ENCODE assay signal across 18 cellular contexts in the genomic region with DNA sequence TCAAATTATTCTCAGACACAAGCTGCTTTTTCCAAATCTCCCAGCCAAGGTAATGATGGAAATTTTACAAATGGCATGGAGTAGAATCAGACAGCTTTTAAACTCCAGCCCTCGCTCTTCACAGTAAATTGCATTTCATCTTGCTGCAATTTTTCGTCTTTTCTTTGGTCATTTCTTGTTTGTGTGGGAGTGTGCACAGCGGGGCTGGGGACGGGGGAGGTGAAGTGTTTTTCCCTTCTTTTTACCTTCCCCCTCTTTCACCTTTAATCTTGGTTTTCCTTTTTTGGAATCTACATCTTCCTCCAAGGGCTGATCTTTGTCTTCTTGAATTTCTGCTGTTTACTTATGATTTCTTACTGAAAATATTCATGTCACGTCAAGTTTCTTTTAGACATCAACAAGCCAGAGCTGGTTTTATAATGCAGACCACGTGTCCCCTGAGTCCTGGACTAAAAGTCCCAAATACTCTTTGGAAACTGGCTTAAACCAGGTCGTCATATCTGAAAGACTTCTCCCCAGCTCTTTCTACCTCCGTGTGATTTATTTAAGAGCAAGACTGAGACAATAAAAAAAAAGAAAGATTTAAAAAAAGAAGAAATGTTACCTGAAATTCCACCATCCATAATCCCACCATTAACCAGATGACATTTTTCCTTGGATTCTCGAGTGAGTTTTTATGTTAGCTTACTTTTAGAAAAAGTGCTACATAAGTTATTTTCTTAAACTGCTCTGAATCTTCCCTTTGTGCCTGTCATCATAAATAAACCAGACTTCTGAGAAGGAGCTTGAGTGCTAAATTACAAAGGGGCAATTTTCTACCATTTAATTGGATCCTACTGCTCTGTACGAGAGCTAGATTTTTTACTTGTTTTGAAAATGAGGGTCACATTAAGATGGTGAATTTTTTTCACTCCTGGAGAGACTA. TPM values are rescaled to one million over a fixed set of nuclear protein-coding genes. Genes with fewer than 3 reads are reported as not detected.
DNase-seq lines count a peak whose midpoint lies in the region; ATAC-seq, FAIRE-seq and TF ChIP-seq lines count a peak whose summit lies in the region.
"Had no signal": no experiment of that assay in that cellular context is flagged by ENCODE, and none has a peak within 500 bp of the region (broad histone marks: within the 10 kb centered on the region; RNA-seq: fewer than 3 reads in every experiment).

No MANE protein-coding gene starts in this region.

- no peak for ATAC-seq in K562
- ATAC-seq: activated CD4-positive, CD25-positive, alpha-beta regulatory T cell treated with anti-CD3 and anti-CD28 coated beads, Interleukin-2, amount 50 U/mL, for 24 hours had no signal

- DNase-seq in K562 (ENCODE audit: extremely low read depth in 1 of 4, low spot score in 3 of 4) (peak in 1 of 4 experiments; percentile 50), inferior parietal cortex (ENCODE audit: extremely low spot score) (peak; percentile 52), sigmoid colon (no peak), A673 (ENCODE audit: low spot score) (no peak), DMS53 (lab: John Stamatoyannopoulos, UW) (no peak), GM20000 (ENCODE audit: low spot score) (no peak)
- no peak for DNase-seq in activated CD4-positive, alpha-beta memory T cell treated with anti-CD3 and anti-CD28 coated beads for 36 hours
- DNase-seq: activated CD8-positive, alpha-beta memory T cell treated with anti-CD3 and anti-CD28 coated beads, Interleukin-2, amount 50 U/mL, for 48 hours; C1 segment of cervical spinal cord; central memory CD4-positive, alpha-beta T cell; NCI-H187 treated with DMSO at 0.1 percent for 48 hours; T-helper 2 cell had no signal

- H3K27ac ChIP-seq in HEK293 (ENCODE audit: extremely low read depth, low read depth, low read length) (no peak overlapping the region), K562 (ENCODE audit: extremely low read depth, low read depth, low read length) (peak overlapping the region; percentile 73), sigmoid colon (peak overlapping the region in 3 of 4 donors; percentile 21 to 62 (median 44)), A673 (ENCODE audit: low read depth, low read length, poor library complexity, severe bottlenecking) (no peak overlapping the region)

- no peak for TF ChIP-seq EP300 in K562 (IDR thresholded peaks at IDR 0.05; ENCODE audit: low read length)
- no peak for TF ChIP-seq EP300 in sigmoid colon (IDR thresholded peaks at IDR 0.05)

- intact Hi-C loops in K562 (cut with micrococcal nuclease) (no loop called here), sigmoid colon (cut with DNase I) (no loop called here), A673 (cut with micrococcal nuclease; ENCODE audit: unreplicated experiment) (no loop called here)
- intact Hi-C loops in activated CD4-positive, alpha-beta memory T cell treated with anti-CD3 and anti-CD28 coated beads for 36 hours (cut with micrococcal nuclease), result no loop called here

- H3K4me1 ChIP-seq in HEK293 (ENCODE audit: control insufficient read depth, insufficient read depth, low read length) (peaks cover 9% of the 10 kb centered on the region), K562 (replicated peaks in 1 of 2; ENCODE audit: control insufficient read depth in 2 of 2, insufficient read depth in 2 of 2, low read length in 2 of 2) (peaks cover 7 to 72% of the 10 kb centered on the region in 2 experiments), sigmoid colon (peaks cover 0 to 12% (median 2%) of the 10 kb centered on the region in 4 donors), A673 (ENCODE audit: insufficient read depth, low read length, poor library complexity, severe bottlenecking) (peaks cover 9% of the 10 kb centered on the region)

- no peaks in the 10 kb centered on the region for H3K36me3 Mint-ChIP-seq in activated CD4-positive, alpha-beta memory T cell treated with anti-CD3 and anti-CD28 coated beads for 36 hours

- 8% methylated on average over 10 of the region's 10 CpGs for WGBS in K562 (ENCODE audit: insufficient coverage, low coverage, missing lambda C conversion rate)
- WGBS in sigmoid colon, 2 donors, result 88 to 93% methylated on average over 10 of the region's 10 CpGs

- no peaks in the 10 kb centered on the region for H3K9me3 Mint-ChIP-seq in activated CD4-positive, alpha-beta memory T cell treated with anti-CD3 and anti-CD28 coated beads for 36 hours
- H3K9me3 Mint-ChIP-seq: stimulated activated naive CD8-positive, alpha-beta T cell treated with anti-CD3 and anti-CD28 coated beads, Interleukin-15, Interleukin-2, amounts not matched to agents 100 ng/mL and 50 ng/mL, for 24 hours had no signal

- no peak overlapping the region for H3K4me3 ChIP-seq in HEK293 (ENCODE audit: low read depth, low read length)
- H3K4me3 ChIP-seq in K562, result no peak overlapping the region
- H3K4me3 ChIP-seq in sigmoid colon, result no peak overlapping the region
- H3K4me3 ChIP-seq in A673 (ENCODE audit: low read depth, low read length, poor library complexity, severe bottlenecking), result no peak overlapping the region
- H3K4me3 ChIP-seq: skin epidermis had no signal

- peaks cover 89% of the 10 kb centered on the region for H3K79me2 ChIP-seq in K562 (ENCODE audit: control insufficient read depth, insufficient read depth, low read length)

- no peak for FAIRE-seq in K562 (lab: Jason Lieb, UNC)
- FAIRE-seq: endothelial cell of umbilical vein had no signal

- H2AFZ ChIP-seq in K562 (ENCODE audit: low read depth, low read length), result peak overlapping the region; percentile 73

- no peaks in the 10 kb centered on the region for H4K20me1 ChIP-seq in K562 (replicated peaks; ENCODE audit: control insufficient read depth, insufficient read depth, low read length)

- CTCF ChIA-PET in HEK293 (lab: Yijun Ruan, JAX), result interaction anchor here (0.6 to 2.4 kb wide), 7 partner anchors 12 to 1292 kb away, joined by 3 to 13 read pairs (median 3); a partner anchor contains a TSS
- CTCF ChIA-PET in K562 (lab: Yijun Ruan, JAX; ENCODE audit: low intra/inter-chr PET ratio), result interaction anchor here (0.6 kb wide), 1 partner anchor 389 kb away, joined by 5 read pairs; no protein-coding TSS in a partner anchor
- CTCF ChIA-PET in A673 (lab: Charles Lee), result interaction anchor here (0.8 kb wide), 1 partner anchor 52 kb away, joined by 4 read pairs; a partner anchor contains a TSS
- CTCF ChIA-PET in activated CD4-positive, alpha-beta memory T cell treated with anti-CD3 and anti-CD28 coated beads for 36 hours (lab: Charles Lee), result interaction anchor here (0.6 to 4.3 kb wide), 6 partner anchors 12 to 133 kb away, joined by 3 to 31 read pairs (median 3); a partner anchor contains a TSS

- H3K9ac ChIP-seq in K562 (ENCODE audit: insufficient read depth in 1 of 2, low read depth in 2 of 2, low read length in 2 of 2), result peak overlapping the region; percentile 62 to 63; a peak in 3 of 4 replicates

- TF ChIP-seq POLR2A in K562 (conservative IDR thresholded peaks at IDR 0.05) (no peak), sigmoid colon (IDR thresholded peaks at IDR 0.05) (no peak)

- in situ Hi-C loops in K562 (cut with MboI), result no loop called here

- H3K4me3 Mint-ChIP-seq in activated CD4-positive, alpha-beta memory T cell treated with anti-CD3 and anti-CD28 coated beads for 36 hours, result no peak overlapping the region
- H3K4me3 Mint-ChIP-seq: activated naive CD8-positive, alpha-beta T cell; stimulated activated naive CD8-positive, alpha-beta T cell treated with anti-CD3 and anti-CD28 coated beads, Interleukin-15, Interleukin-2, amounts not matched to agents 100 ng/mL and 50 ng/mL, for 24 hours had no signal

- H3K27me3 ChIP-seq in K562 (ENCODE audit: control insufficient read depth in 2 of 2, insufficient read depth in 2 of 2, low read length in 2 of 2) (no peaks in the 10 kb centered on the region), sigmoid colon (no peaks in the 10 kb centered on the region), A673 (replicated peaks; ENCODE audit: insufficient read depth, low read depth, low read length, poor library complexity) (no peaks in the 10 kb centered on the region)

- no peaks in the 10 kb centered on the region for H3K27me3 Mint-ChIP-seq in activated CD4-positive, alpha-beta memory T cell treated with anti-CD3 and anti-CD28 coated beads for 36 hours
- H3K27me3 Mint-ChIP-seq: activated naive CD8-positive, alpha-beta T cell; stimulated activated naive CD8-positive, alpha-beta T cell treated with anti-CD3 and anti-CD28 coated beads, Interleukin-15, Interleukin-2, amounts not matched to agents 100 ng/mL and 50 ng/mL, for 24 hours had no signal

- POLR2A ChIA-PET in HEK293 (lab: Yijun Ruan, JAX) (interaction anchor here (1.7 kb wide), 1 partner anchor 52 kb away, joined by 6 read pairs; a partner anchor contains a TSS), K562 (lab: Yijun Ruan, JAX) (interaction anchor here (0.7 to 2.0 kb wide), 8 partner anchors 11 to 1131 kb away, joined by 3 to 6 read pairs (median 3); a partner anchor contains a TSS), A673 (lab: Charles Lee; ENCODE audit: low non-redundant PET) (no interaction called here)
- POLR2A ChIA-PET in activated CD4-positive, alpha-beta memory T cell treated with anti-CD3 and anti-CD28 coated beads for 36 hours (lab: Charles Lee), result interaction anchor here (2.3 kb wide), 1 partner anchor 52 kb away, joined by 6 read pairs; a partner anchor contains a TSS

- H3K4me2 ChIP-seq in K562 (ENCODE audit: insufficient read depth, low read length), result 0 out of 2 replicates have a peak overlapping the region, but pooled peaks have one; percentile 33

- BruUV-seq in K562 (replicated peaks; lab: Mats Ljungman, UMichigan) (no TSS peak), A673 (replicated peaks; lab: Mats Ljungman, UMichigan) (no TSS peak)

- TF ChIP-seq CTCF in HEK293 (tag by site-specific recombination; IDR thresholded peaks at IDR 0.05) (no peak), K562 (IDR thresholded peaks at IDR 0.05 in 2 of 3, conservative IDR thresholded peaks at IDR 0.05 in 1 of 3; ENCODE audit: insufficient read depth in 2 of 3, low read depth in 1 of 3, low read length in 3 of 3) (no peak), sigmoid colon (IDR thresholded peaks at IDR 0.05) (no peak), A673 (conservative IDR thresholded peaks at IDR 0.05; ENCODE audit: low read depth, low read length) (no peak), GM20000 (IDR thresholded peaks at IDR 0.05; ENCODE audit: extremely low read depth, missing control alignments) (no peak)

- H3K36me3 ChIP-seq in HEK293 (ENCODE audit: control insufficient read depth in 2 of 2, insufficient read depth in 1 of 2, low read length in 2 of 2), result no peaks in the 10 kb centered on the region
- no peaks in the 10 kb centered on the region; the same call in 2 of the 3 replicates for H3K36me3 ChIP-seq in K562 (ENCODE audit: control insufficient read depth, insufficient read depth, low read length)
- no peaks in the 10 kb centered on the region for H3K36me3 ChIP-seq in sigmoid colon
- no peaks in the 10 kb centered on the region for H3K36me3 ChIP-seq in A673 (ENCODE audit: insufficient read depth, low read length, poor library complexity, severe bottlenecking)

- no peaks in the 10 kb centered on the region for H3K9me1 ChIP-seq in K562 (ENCODE audit: control insufficient read depth, insufficient read depth, low read length)

- no peak overlapping the region for H3K27ac Mint-ChIP-seq in activated CD4-positive, alpha-beta memory T cell treated with anti-CD3 and anti-CD28 coated beads for 36 hours
- H3K27ac Mint-ChIP-seq: activated naive CD8-positive, alpha-beta T cell; stimulated activated naive CD8-positive, alpha-beta T cell treated with anti-CD3 and anti-CD28 coated beads, Interleukin-15, Interleukin-2, amounts not matched to agents 100 ng/mL and 50 ng/mL, for 24 hours had no signal

- no peaks in the 10 kb centered on the region for H3K9me3 ChIP-seq in HEK293 (ENCODE audit: control insufficient read depth, insufficient read depth, low read depth, low read length)
- peaks cover 6% of the 10 kb centered on the region; the same call in 1 of the 2 replicates for H3K9me3 ChIP-seq in K562 (replicated peaks; ENCODE audit: control insufficient read depth, insufficient read depth, low read depth, low read length)
- no peaks in the 10 kb centered on the region for H3K9me3 ChIP-seq in sigmoid colon
- H3K9me3 ChIP-seq in A673 (ENCODE audit: low read depth, low read length, poor library complexity, severe bottlenecking), result no peaks in the 10 kb centered on the region

- H3K4me1 Mint-ChIP-seq in activated CD4-positive, alpha-beta memory T cell treated with anti-CD3 and anti-CD28 coated beads for 36 hours (ENCODE audit: low read depth), result peaks cover 39% of the 10 kb centered on the region

- no peak; a peak in 1 of 4 replicates for TF ChIP-seq RAD21 in K562 (CRISPR knock-in tag; conservative IDR thresholded peaks at IDR 0.05 in 1 of 2, IDR thresholded peaks at IDR 0.05 in 1 of 2)

RNA-seq across cellular contexts. Expression of a gene that starts 52.0 kb away (rescaled TPM):
- total RNA-seq in K562 (2011; cell fraction: chromatin; rRNA removed; ENCODE audit: low replicate concordance), result 17.0 and 33.7 TPM in 2 replicates
- total RNA-seq in K562 (2011; cell fraction: nucleolus; rRNA removed), result 7.8 and 10.1 TPM in 2 replicates
- total RNA-seq in K562 (2011; cell fraction: nucleoplasm; rRNA removed), result 10.5 and 10.6 TPM in 2 replicates
- total RNA-seq in K562 (2014; rRNA removed) (10.4 and 11.6 TPM in 2 replicates), K562 (2014; rRNA removed; fragmentation: Illumina TruSeq; extraction: Trizol) (12.7 and 15.3 TPM in 2 replicates), K562 (2015; rRNA removed; fragmentation: Illumina TruSeq; extraction: Trizol) (9.2 and 9.9 TPM in 2 replicates), K562 (2021) (11.7 and 13.0 TPM in 2 replicates), sigmoid colon (10 to 100 TPM in 2 of 4 donors, 1 to 10 TPM in 2; 8.9 to 17.8 (median 10.3) TPM), A673 (2021) (4.9 and 5.4 TPM in 2 replicates)
- polyA plus RNA-seq in K562 (2011; rRNA removed) (7.9 and 9.1 TPM in 2 replicates), K562 (2014; fragmentation: Illumina TruSeq; extraction: Trizol) (8.6 and 10.4 TPM in 2 replicates), K562 (2014; fragmentation: Nextera tagmentation; extraction: Ambion mirVana) (1 to 10 TPM; 2.2 to 3.3 TPM), K562 (2014; rRNA removed) (6.9 and 7.3 TPM in 2 replicates), sigmoid colon (10 to 100 TPM in 1 of 3 donors, 1 to 10 TPM in 2; 7.4 to 11.4 (median 8.6) TPM)
- polyA plus RNA-seq in K562 (2011; cell fraction: cytosol; rRNA removed), result 2.1 and 3.6 TPM in 2 replicates
- 6.2 and 8.7 TPM in 2 replicates for polyA plus RNA-seq in K562 (2011; cell fraction: nucleus; rRNA removed)
- polyA plus RNA-seq in K562 (2012), result 6.6 and 6.7 TPM in 2 replicates
- polyA minus RNA-seq in K562 (2011; rRNA and poly(A)+ RNA removed), result 13.9 and 23.8 TPM in 2 replicates
- 5.1 and 5.8 TPM in 2 replicates for polyA minus RNA-seq in K562 (2011; cell fraction: cytosol; rRNA and poly(A)+ RNA removed)
- 9.0 and 19.5 TPM in 2 replicates for polyA minus RNA-seq in K562 (2011; cell fraction: nucleus; rRNA and poly(A)+ RNA removed)
- total RNA-seq in activated CD4-positive, alpha-beta memory T cell treated with anti-CD3 and anti-CD28 coated beads for 36 hours, result 10 to 100 TPM; 13.2 to 13.8 TPM

Comparison
In these comparisons a context has a peak if more than half of its experiments do, and no peak if none do; other contexts are left out.
1. H3K27ac ChIP-seq: peak in K562 (single experiment) and sigmoid colon (3 of 4); none in HEK293 (single experiment) and A673 (single experiment).